In the genomic region with DNA sequence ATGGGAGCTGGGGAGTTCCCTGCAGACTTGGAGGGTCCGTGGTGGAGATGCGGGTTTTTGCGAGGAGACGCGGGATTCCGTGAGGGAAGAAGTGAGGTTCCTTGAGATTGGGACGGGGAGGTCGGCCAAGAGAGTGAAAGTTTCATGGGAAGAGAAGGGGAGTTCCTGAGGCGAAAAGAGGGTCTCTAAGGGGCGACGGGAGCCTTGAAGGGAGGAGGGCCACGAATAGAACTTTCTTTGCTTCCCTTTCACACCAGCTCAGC, we compare ENCODE assay signal across 8 cellular contexts. TPM values are rescaled to one million over a fixed set of nuclear protein-coding genes. Genes with fewer than 3 reads are reported as not detected.
DNase-seq lines count a peak whose midpoint lies in the region; ATAC-seq and TF ChIP-seq lines count a peak whose summit lies in the region.

No MANE protein-coding gene starts in this region.

- no peaks in the 10 kb centered on the region for H3K27me3 ChIP-seq in BE2C

- H3K4me1 Mint-ChIP-seq in dendritic cell treated with granulocyte-macrophage colony-stimulating factor and Interleukin-4, amounts not matched to agents 40 ng/mL and 50 ng/mL, for 4 days (ENCODE audit: low read depth) = peaks cover 59% of the 10 kb centered on the region
- H3K4me1 Mint-ChIP-seq in naive thymus-derived CD8-positive, alpha-beta T cell = peaks cover 36 to 59% (median 51%) of the 10 kb centered on the region in 4 donors

- no peaks in the 10 kb centered on the region for H3K9me3 Mint-ChIP-seq in dendritic cell treated with granulocyte-macrophage colony-stimulating factor and Interleukin-4, amounts not matched to agents 40 ng/mL and 50 ng/mL, for 4 days
- H3K9me3 Mint-ChIP-seq in naive thymus-derived CD8-positive, alpha-beta T cell = no peaks in the 10 kb centered on the region

- H3K9me3 ChIP-seq in BE2C = no peaks in the 10 kb centered on the region

- peaks cover 9% of the 10 kb centered on the region for H3K4me1 ChIP-seq in BE2C

- H3K27me3 Mint-ChIP-seq in dendritic cell treated with granulocyte-macrophage colony-stimulating factor and Interleukin-4, amounts not matched to agents 40 ng/mL and 50 ng/mL, for 4 days = peaks cover 9% of the 10 kb centered on the region
- no peaks in the 10 kb centered on the region for H3K27me3 Mint-ChIP-seq in naive thymus-derived CD8-positive, alpha-beta T cell

- CTCF ChIA-PET in GM10248 (lab: Yijun Ruan, JAX) = interaction anchor here (0.9 to 5.2 kb wide), 3 partner anchors 44 to 79 kb away, joined by 3 to 55 read pairs (median 18); a partner anchor contains a TSS

- intact Hi-C loops in dendritic cell treated with granulocyte-macrophage colony-stimulating factor and Interleukin-4, amounts not matched to agents 40 ng/mL and 50 ng/mL, for 4 days (cut with micrococcal nuclease) = no loop called here

- DNase-seq in BE2C (no peak), LNCaP clone FGC (ENCODE audit: low read depth) (no peak), HuH-7 (ENCODE audit: low spot score) (no peak), GM10248 (ENCODE audit: extremely low spot score) (no peak)
- DNase-seq in naive thymus-derived CD8-positive, alpha-beta T cell = no peak

- TF ChIP-seq CTCF in BE2C (IDR thresholded peaks at IDR 0.05; ENCODE audit: low read depth, low read length) (no peak), LNCaP clone FGC (IDR thresholded peaks at IDR 0.05; ENCODE audit: control insufficient read depth, extremely low read depth, insufficient read depth) (no peak), GM10248 (IDR thresholded peaks at IDR 0.05; ENCODE audit: control extremely low read depth, extremely low read depth, low read depth, missing control alignments) (no peak)

- peak overlapping the region; percentile 97 for H3K27ac Mint-ChIP-seq in dendritic cell treated with granulocyte-macrophage colony-stimulating factor and Interleukin-4, amounts not matched to agents 40 ng/mL and 50 ng/mL, for 4 days
- H3K27ac Mint-ChIP-seq in naive thymus-derived CD8-positive, alpha-beta T cell = peak overlapping the region in 9 of 10 donors; percentile 37 to 93 (median 80)

- H3K36me3 ChIP-seq in BE2C = no peaks in the 10 kb centered on the region

- H3K4me3 ChIP-seq in BE2C (ENCODE audit: low read depth, low read length) (peak overlapping the region; percentile 77), LNCaP clone FGC (ENCODE audit: low read depth, low read length) (peak overlapping the region; percentile 67)

- POLR2A ChIA-PET in naive thymus-derived CD8-positive, alpha-beta T cell (lab: Charles Lee) = interaction anchor here (0.8 to 1.2 kb wide), 2 partner anchors 215 to 1078 kb away, joined by 3 to 4 read pairs; a partner anchor contains a TSS
- POLR2A ChIA-PET in GM10248 (lab: Yijun Ruan, JAX) = interaction anchor here (0.6 kb wide), 1 partner anchor 97 kb away, joined by 3 read pairs; no protein-coding TSS in a partner anchor

- H3K36me3 Mint-ChIP-seq in dendritic cell treated with granulocyte-macrophage colony-stimulating factor and Interleukin-4, amounts not matched to agents 40 ng/mL and 50 ng/mL, for 4 days (ENCODE audit: low read depth) = peaks cover 24% of the 10 kb centered on the region
- H3K36me3 Mint-ChIP-seq in naive thymus-derived CD8-positive, alpha-beta T cell = no peaks in the 10 kb centered on the region

- no peak for ATAC-seq in naive thymus-derived CD8-positive, alpha-beta T cell
- ATAC-seq in HG02798 (IDR thresholded peaks at IDR 0.05; ENCODE audit: poor library complexity, unreplicated experiment) (no peak), HG03097 (IDR thresholded peaks at IDR 0.05; ENCODE audit: low FRiP score, unreplicated experiment) (no peak)

- H3K4me3 Mint-ChIP-seq in dendritic cell treated with granulocyte-macrophage colony-stimulating factor and Interleukin-4, amounts not matched to agents 40 ng/mL and 50 ng/mL, for 4 days = peak overlapping the region; percentile 99
- H3K4me3 Mint-ChIP-seq in naive thymus-derived CD8-positive, alpha-beta T cell = peak overlapping the region; percentile 85 to 95 (median 90)

RNA-seq across cellular contexts. Expression of a gene that starts 0.5 kb away (rescaled TPM):
- polyA plus RNA-seq in BE2C (2012; ENCODE audit: insufficient read depth, insufficient read length, low read depth) = 10.3 TPM
- total RNA-seq in naive thymus-derived CD8-positive, alpha-beta T cell = 10 to 100 TPM; 27.2 to 27.9 TPM
- polyA plus RNA-seq in naive thymus-derived CD8-positive, alpha-beta T cell = 10 to 100 TPM in 2 of 3 donors, 1 to 10 TPM in 1; 9.1 to 10.9 (median 10.4) TPM

RNA-seq across cellular contexts. Expression of a gene that starts 4.3 kb away (rescaled TPM):
- polyA plus RNA-seq in BE2C (2012; ENCODE audit: insufficient read depth, insufficient read length, low read depth) = 37.3 TPM
- total RNA-seq in naive thymus-derived CD8-positive, alpha-beta T cell = 10 to 100 TPM; 42.1 to 43.3 TPM
- 1 to 10 TPM; 3.9 to 9.4 (median 8.0) TPM for polyA plus RNA-seq in naive thymus-derived CD8-positive, alpha-beta T cell

RNA-seq across cellular contexts. Expression of a gene that starts 51.5 kb away (rescaled TPM):
- polyA plus RNA-seq in BE2C (2012; ENCODE audit: insufficient read depth, insufficient read length, low read depth) = 27.3 TPM
- total RNA-seq in naive thymus-derived CD8-positive, alpha-beta T cell = 10 to 100 TPM; 24.3 to 29.2 TPM
- 1 to 10 TPM; 2.8 to 8.2 (median 5.0) TPM for polyA plus RNA-seq in naive thymus-derived CD8-positive, alpha-beta T cell
